Comparison of ENCODE assay signal across 8 cellular contexts in genomic region chr10:14959221-14960057, GRCh38. TPM values are rescaled to one million over a fixed set of nuclear protein-coding genes. Genes with fewer than 3 reads are reported as not detected.
DNase-seq lines count a peak whose midpoint lies in the region; ATAC-seq, FAIRE-seq and TF ChIP-seq lines count a peak whose summit lies in the region.

TSS of gene MEIG1 (plus strand) at chr10:14959388. CDS start at chr10:14966469, 7,081 bp downstream.

- peak within 1 kb of the TSS; percentile 85 for H3K4me3 ChIP-seq in fibroblast of the aortic adventitia (ENCODE audit: low read depth, low read length)

- no peaks in the 10 kb centered on the region for H3K36me3 Mint-ChIP-seq in nephron (ENCODE audit: low read depth)

- peak within 1 kb of the TSS; percentile 100 for H3K27ac ChIP-seq in RWPE1

- peak within 1 kb of the TSS; percentile 92 to 98 (median 97) for H3K4me3 Mint-ChIP-seq in nephron

- TF ChIP-seq CTCF in RWPE1 (conservative IDR thresholded peaks at IDR 0.05; ENCODE audit: low read depth), result no peak
- no peak for TF ChIP-seq CTCF in fibroblast of the aortic adventitia (IDR thresholded peaks at IDR 0.05; ENCODE audit: insufficient read depth, low read length)
- TF ChIP-seq CTCF in nephron (IDR thresholded peaks at IDR 0.05; ENCODE audit: unreplicated experiment in 3 of 3), result no peak

- POLR2A ChIA-PET in RWPE1 (lab: Yijun Ruan, JAX; ENCODE audit: low non-redundant PET), result interaction anchor here (0.5 to 1.6 kb wide), 4 partner anchors 54 to 223 kb away, joined by 3 to 10 read pairs (median 6); partner anchors contain the start of gene SUV39H2

- peak; percentile 98 for DNase-seq in ELF-1 (ENCODE audit: low read depth, low spot score)
- DNase-seq in H54 (ENCODE audit: insufficient read length, low spot score), result peak; percentile 89
- peak; percentile 91 for DNase-seq in LoVo (ENCODE audit: low spot score)
- DNase-seq in RWPE1 (ENCODE audit: low spot score), result peak; percentile 97
- DNase-seq in activated effector memory CD4-positive, alpha-beta T cell treated with Interleukin-2 at 50 U/mL for 16 hours, result peak; percentile 85
- DNase-seq in fibroblast of the aortic adventitia (ENCODE audit: low read depth), result peak; percentile 96
- DNase-seq in stimulated activated naive CD8-positive, alpha-beta T cell treated with anti-CD3 and anti-CD28 coated beads, Interleukin-15, Interleukin-2, amounts not matched to agents 100 U/mL and 50 U/mL, for 24 hours, result peak; percentile 97

- ATAC-seq in stimulated activated naive CD8-positive, alpha-beta T cell treated with anti-CD3 and anti-CD28 coated beads, Interleukin-15, Interleukin-2, amounts not matched to agents 100 U/mL and 50 U/mL, for 24 hours, result peak; percentile 94

- FAIRE-seq in H54 (lab: Jason Lieb, UNC), result peak; percentile 50

- no peaks in the 10 kb centered on the region for H3K9me3 Mint-ChIP-seq in nephron

- H3K27ac Mint-ChIP-seq in nephron, result peak within 1 kb of the TSS; percentile 100

- TF ChIP-seq POLR2A in H54 (IDR thresholded peaks at IDR 0.05; ENCODE audit: low read depth, low read length), result peak; percentile 62

- CTCF ChIA-PET in RWPE1 (lab: Yijun Ruan, JAX), result no interaction called here

- peaks cover 3% of the 10 kb centered on the region for H3K27me3 Mint-ChIP-seq in nephron (ENCODE audit: low read depth)

- H3K4me1 Mint-ChIP-seq in nephron, result peaks cover 3% of the 10 kb centered on the region

RNA-seq across cellular contexts. Expression of gene MEIG1, which starts in this region (rescaled TPM):
- total RNA-seq in fibroblast of the aortic adventitia (ENCODE audit: low replicate concordance), result not detected in 2 replicates

Comparison
In these comparisons a context has a peak if more than half of its experiments do, and no peak if none do; other contexts are left out.
1. Peak in every context shown above with its lines: DNase-seq, ATAC-seq, H3K4me3 ChIP-seq and H3K27ac ChIP-seq.
2. Peak in DNase-seq and H3K4me3 ChIP-seq in fibroblast of the aortic adventitia; RNA of the gene not detected or under 1 TPM.